ENCODE assay signal across 1 cellular context in genomic region chr1:22489278-22489677, GRCh38.
TF ChIP-seq lines count a peak whose summit lies in the region.

No MANE protein-coding gene starts in this region.

TF ChIP-seq in H1, 55 proteins besides CTCF, POLR2A, EP300 and RAD21:
- TF ChIP-seq SIN3A (conservative IDR thresholded peaks at IDR 0.05 in 1 of 2, IDR thresholded peaks at IDR 0.05 in 1 of 2; ENCODE audit: low read depth in 1 of 2, low read length in 2 of 2) (no peak), CREB1 (IDR thresholded peaks at IDR 0.05) (no peak), SP2 (IDR thresholded peaks at IDR 0.05; ENCODE audit: low read length) (no peak), SRF (IDR thresholded peaks at IDR 0.05; ENCODE audit: low read depth, low read length) (no peak), BCL11A (IDR thresholded peaks at IDR 0.05; ENCODE audit: low read depth in 2 of 2, low read length in 2 of 2) (no peak), KDM4A (IDR thresholded peaks at IDR 0.05; ENCODE audit: low read depth, low read length, severe bottlenecking) (no peak), CHD2 (IDR thresholded peaks at IDR 0.05; ENCODE audit: low read length) (no peak), ATF3 (IDR thresholded peaks at IDR 0.05; ENCODE audit: insufficient read depth, low read depth, low read length) (no peak)
